Comparison of ENCODE assay signal across 1 cellular context in genomic region chr19:1445185-1445931, GRCh38.
TF ChIP-seq lines count a peak whose summit lies in the region.

No MANE protein-coding gene starts in this region.

TF ChIP-seq in GM12878, 131 proteins besides CTCF, POLR2A, EP300 and RAD21 (continues in another document):
- TF ChIP-seq ELK1 (IDR thresholded peaks at IDR 0.05; ENCODE audit: low read depth, low read length) (peak; percentile 56; the same call in 1 of the 2 replicates), HCFC1 (IDR thresholded peaks at IDR 0.05; ENCODE audit: low read length) (no peak), RELA (IDR thresholded peaks at IDR 0.05; ENCODE audit: borderline replicate concordance, partially characterized antibody) (peak; percentile 68), IKZF1 (conservative IDR thresholded peaks at IDR 0.05) (peak; percentile 66), ETV6 (conservative IDR thresholded peaks at IDR 0.05 in 1 of 2, IDR thresholded peaks at IDR 0.05 in 1 of 2; ENCODE audit: borderline replicate concordance in 1 of 2, low read depth in 1 of 2) (no peak), CREB1 (IDR thresholded peaks at IDR 0.05; ENCODE audit: low read depth) (no peak), TBL1XR1 (IDR thresholded peaks at IDR 0.05; ENCODE audit: low read depth, low read length) (no peak), CBX5 (IDR thresholded peaks at IDR 0.05; ENCODE audit: low read depth) (no peak), RBBP5 (conservative IDR thresholded peaks at IDR 0.05) (no peak), GATAD2B (conservative IDR thresholded peaks at IDR 0.05; ENCODE audit: low read depth) (peak; percentile 76), SPI1 (IDR thresholded peaks at IDR 0.05; ENCODE audit: borderline replicate concordance, insufficient read depth, low read depth, low read length) (no peak), BHLHE40 (IDR thresholded peaks at IDR 0.05; ENCODE audit: borderline replicate concordance in 1 of 2, low read depth in 2 of 2, low read length in 1 of 2) (peak; percentile 42 to 49; a peak in 2 of 4 replicates), CHD1 (IDR thresholded peaks at IDR 0.05; ENCODE audit: low read depth, low read length) (no peak), NKRF (conservative IDR thresholded peaks at IDR 0.05) (peak; percentile 55; the same call in 1 of the 2 replicates), IRF3 (IDR thresholded peaks at IDR 0.05) (no peak), E4F1 (IDR thresholded peaks at IDR 0.05; ENCODE audit: borderline replicate concordance, partially characterized antibody) (no peak), ZNF24 (IDR thresholded peaks at IDR 0.05) (peak; percentile 54; the same call in 1 of the 2 replicates), REST (IDR thresholded peaks at IDR 0.05; ENCODE audit: low read depth, low read length) (0 out of 2 replicates have a peak, but pooled peaks have one; percentile 27), IRF5 (IDR thresholded peaks at IDR 0.05; ENCODE audit: borderline replicate concordance) (no peak), NR2F1 (conservative IDR thresholded peaks at IDR 0.05) (peak; percentile 55), MXI1 (IDR thresholded peaks at IDR 0.05; ENCODE audit: low read depth, low read length) (no peak), BACH1 (IDR thresholded peaks at IDR 0.05; ENCODE audit: borderline replicate concordance) (peak; percentile 72; the same call in 1 of the 2 replicates), ESRRA (IDR thresholded peaks at IDR 0.05; ENCODE audit: low read length) (no peak), POU2F2 (IDR thresholded peaks at IDR 0.05; ENCODE audit: borderline replicate concordance, low read depth, low read length) (no peak), KLF5 (IDR thresholded peaks at IDR 0.05; ENCODE audit: partially characterized antibody) (no peak), MEF2B (IDR thresholded peaks at IDR 0.05; ENCODE audit: partially characterized antibody, poor library complexity, severe bottlenecking) (no peak), NR2C1 (IDR thresholded peaks at IDR 0.05) (peak; percentile 31; the same call in 1 of the 2 replicates), ZSCAN29 (IDR thresholded peaks at IDR 0.05) (peak; percentile 42; the same call in 1 of the 2 replicates), SMC3 (IDR thresholded peaks at IDR 0.05; ENCODE audit: borderline replicate concordance, low read length) (peak; percentile 43; the same call in 1 of the 2 replicates), RUNX3 (IDR thresholded peaks at IDR 0.05; ENCODE audit: low read length) (peak; percentile 58; the same call in 1 of the 2 replicates), ZNF207 (IDR thresholded peaks at IDR 0.05; ENCODE audit: borderline replicate concordance) (no peak), ZNF592 (IDR thresholded peaks at IDR 0.05) (peak; percentile 65; the same call in 1 of the 2 replicates), NFXL1 (IDR thresholded peaks at IDR 0.05; ENCODE audit: borderline replicate concordance) (no peak), TCF3 (IDR thresholded peaks at IDR 0.05; ENCODE audit: borderline replicate concordance, insufficient read depth, low read depth, low read length) (no peak), ZNF217 (IDR thresholded peaks at IDR 0.05) (0 out of 2 replicates have a peak, but pooled peaks have one; percentile 50), JUNB (IDR thresholded peaks at IDR 0.05) (no peak), RELB (IDR thresholded peaks at IDR 0.05; ENCODE audit: low read depth) (no peak), TAF1 (IDR thresholded peaks at IDR 0.05; ENCODE audit: borderline replicate concordance, low read depth, low read length) (no peak), EGR1 (IDR thresholded peaks at IDR 0.05; ENCODE audit: borderline replicate concordance in 1 of 2, low read depth in 2 of 2, low read length in 2 of 2) (peak; percentile 26 to 99), NFIC (IDR thresholded peaks at IDR 0.05; ENCODE audit: low read depth, low read length) (no peak)
